11 cellular contexts compared by ENCODE assay signal in the genomic region with DNA sequence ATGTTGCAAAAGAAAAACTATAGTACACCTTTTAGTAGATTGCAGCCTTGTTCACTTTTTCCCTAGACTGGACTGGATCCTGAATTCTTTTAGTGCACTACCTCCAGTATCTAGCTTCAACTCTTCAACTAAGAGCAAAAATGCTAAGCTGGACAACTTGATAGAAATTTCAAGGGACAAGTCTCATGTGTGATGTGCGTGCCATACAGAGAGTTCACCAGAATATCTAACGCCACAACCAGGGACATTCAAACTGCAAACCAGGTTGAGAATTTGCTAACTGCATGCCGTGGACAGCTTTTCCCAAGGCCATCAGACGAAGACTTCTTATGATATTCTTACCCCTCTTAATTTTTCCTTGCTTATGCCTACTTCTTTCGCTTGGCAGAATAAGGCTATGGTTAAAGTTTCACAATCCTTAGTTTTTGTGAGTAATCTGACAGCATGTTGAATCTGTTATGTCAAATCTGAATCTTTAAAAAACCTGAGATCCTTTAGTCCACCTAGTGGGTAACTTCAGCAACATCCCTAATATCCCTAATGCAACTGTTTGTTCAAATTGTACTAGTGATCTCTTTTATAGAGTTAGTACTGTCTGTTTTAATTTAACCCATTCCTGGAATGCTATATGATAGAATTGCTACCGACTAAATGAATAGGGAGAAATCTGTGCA.
A peak's percentile ranks its signal among the peaks of the same experiment; 100 is the strongest.
DNase-seq lines count a peak whose midpoint lies in the region; ATAC-seq, FAIRE-seq and TF ChIP-seq lines count a peak whose summit lies in the region.
"Had no signal": no experiment of that assay in that cellular context is flagged by ENCODE, and none has a peak within 500 bp of the region (broad histone marks: within the 10 kb centered on the region; RNA-seq: fewer than 3 reads in every experiment).

No MANE protein-coding gene starts in this region.

- no peak overlapping the region for H3K4me3 Mint-ChIP-seq in stimulated activated effector memory CD8-positive, alpha-beta T cell treated with anti-CD3 and anti-CD28 coated beads, Interleukin-12 subunit alpha, Interleukin-12 subunit beta, amount 100 ng/mL, for 72 hours
- H3K4me3 Mint-ChIP-seq: activated naive CD4-positive, alpha-beta T cell treated with anti-CD3 and anti-CD28 coated beads, Interleukin-2, amount 10 ng/mL, durations not matched to agents 7 days and 5 days had no signal

- FAIRE-seq in RCC 7860 (lab: Jason Lieb, UNC) = peak; percentile 71

- no peak for TF ChIP-seq CTCF in omental fat pad (IDR thresholded peaks at IDR 0.05)
- TF ChIP-seq CTCF in thyroid gland (IDR thresholded peaks at IDR 0.05) = peak in 3 of 6 experiments; percentile 29 to 31 (median 29)

- H3K27ac Mint-ChIP-seq in stimulated activated effector memory CD8-positive, alpha-beta T cell treated with anti-CD3 and anti-CD28 coated beads, Interleukin-12 subunit alpha, Interleukin-12 subunit beta, amount 100 ng/mL, for 72 hours = no peak overlapping the region
- H3K27ac Mint-ChIP-seq: activated naive CD4-positive, alpha-beta T cell treated with anti-CD3 and anti-CD28 coated beads, Interleukin-2, amount 10 ng/mL, durations not matched to agents 7 days and 5 days had no signal

- WGBS in thyroid gland, 2 donors = 85 to 97% methylated on average over 6 of the region's 6 CpGs

- no peak overlapping the region for H3K27ac ChIP-seq in thyroid gland

- H3K36me3 ChIP-seq in thyroid gland = no peaks in the 10 kb centered on the region

- intact Hi-C loops in thyroid gland (cut with DNase I) = no loop called here

- no peaks in the 10 kb centered on the region for H3K36me3 Mint-ChIP-seq in stimulated activated effector memory CD8-positive, alpha-beta T cell treated with anti-CD3 and anti-CD28 coated beads, Interleukin-12 subunit alpha, Interleukin-12 subunit beta, amount 100 ng/mL, for 72 hours
- H3K36me3 Mint-ChIP-seq: activated naive CD4-positive, alpha-beta T cell treated with anti-CD3 and anti-CD28 coated beads, Interleukin-2, amount 10 ng/mL, durations not matched to agents 7 days and 5 days had no signal

- no peak for TF ChIP-seq POLR2A in thyroid gland (IDR thresholded peaks at IDR 0.05)

- no peak overlapping the region for H3K4me3 ChIP-seq in thyroid gland (replicated peaks in 1 of 3)

- H3K27me3 ChIP-seq in thyroid gland = no peaks in the 10 kb centered on the region

- H3K9me3 ChIP-seq in thyroid gland = no peaks in the 10 kb centered on the region

- H3K9me3 Mint-ChIP-seq in stimulated activated effector memory CD8-positive, alpha-beta T cell treated with anti-CD3 and anti-CD28 coated beads, Interleukin-12 subunit alpha, Interleukin-12 subunit beta, amount 100 ng/mL, for 72 hours = no peaks in the 10 kb centered on the region
- H3K9me3 Mint-ChIP-seq: activated naive CD4-positive, alpha-beta T cell treated with anti-CD3 and anti-CD28 coated beads, Interleukin-2, amount 10 ng/mL, durations not matched to agents 7 days and 5 days had no signal

- DNase-seq in GM03348 (ENCODE audit: low spot score) (peak; percentile 40), RCC 7860 (ENCODE audit: low spot score) (peak; percentile 35), fibroblast of gingiva (ENCODE audit: low read depth) (peak; percentile 74), omental fat pad (ENCODE audit: low spot score) (no peak), thyroid gland (no peak), NCI-H1092 treated with DMSO at 0.1 percent for 48 hours (lab: John Stamatoyannopoulos, UW) (no peak)
- no peak for DNase-seq in stimulated activated effector memory CD8-positive, alpha-beta T cell treated with anti-CD3 and anti-CD28 coated beads, Interleukin-12 subunit alpha, Interleukin-12 subunit beta, amount 100 ng/mL, for 72 hours (ENCODE audit: low spot score in 2 of 2)
- DNase-seq: activated naive CD4-positive, alpha-beta T cell treated with anti-CD3 and anti-CD28 coated beads, Interleukin-2, amount 10 ng/mL, durations not matched to agents 7 days and 5 days; NCI-H345; substantia nigra had no signal

- no peaks in the 10 kb centered on the region for H3K4me1 Mint-ChIP-seq in stimulated activated effector memory CD8-positive, alpha-beta T cell treated with anti-CD3 and anti-CD28 coated beads, Interleukin-12 subunit alpha, Interleukin-12 subunit beta, amount 100 ng/mL, for 72 hours
- H3K4me1 Mint-ChIP-seq: activated naive CD4-positive, alpha-beta T cell treated with anti-CD3 and anti-CD28 coated beads, Interleukin-2, amount 10 ng/mL, durations not matched to agents 7 days and 5 days had no signal

- H3K4me1 ChIP-seq in thyroid gland = peaks cover 10 to 13% of the 10 kb centered on the region in 2 donors

- ATAC-seq in omental fat pad (ENCODE audit: low FRiP score) = peak; percentile 66
- ATAC-seq in HG02798 (IDR thresholded peaks at IDR 0.05; ENCODE audit: poor library complexity, unreplicated experiment) = no peak
- ATAC-seq in stimulated activated effector memory CD8-positive, alpha-beta T cell treated with anti-CD3 and anti-CD28 coated beads, Interleukin-12 subunit alpha, Interleukin-12 subunit beta, amount 100 ng/mL, for 72 hours = no peak

Comparison
In these comparisons a context has a peak if more than half of its experiments do, and no peak if none do; other contexts are left out.
1. DNase-seq: peak in GM03348 (single experiment), RCC 7860 (single experiment) and fibroblast of gingiva (single experiment); none in omental fat pad (single experiment), thyroid gland (0 of 2), NCI-H1092 treated with DMSO at 0.1 percent for 48 hours (single experiment) and stimulated activated effector memory CD8-positive, alpha-beta T cell treated with anti-CD3 and anti-CD28 coated beads, Interleukin-12 subunit alpha, Interleukin-12 subunit beta, amount 100 ng/mL, for 72 hours (0 of 2).